ENCODE assay signal across 18 cellular contexts in genomic region chr12:124365726-124366430, GRCh38.
DNase-seq lines count a peak whose midpoint lies in the region; ATAC-seq, FAIRE-seq and TF ChIP-seq lines count a peak whose summit lies in the region.
"Had no signal": no experiment of that assay in that cellular context is flagged by ENCODE, and none has a peak within 500 bp of the region (broad histone marks: within the 10 kb centered on the region; RNA-seq: fewer than 3 reads in every experiment).

No MANE protein-coding gene starts in this region.

- no peaks in the 10 kb centered on the region for H3K9me3 Mint-ChIP-seq in HFFc6
- H3K9me3 Mint-ChIP-seq in effector memory CD8-positive, alpha-beta T cell = no peaks in the 10 kb centered on the region
- H3K9me3 Mint-ChIP-seq in naive thymus-derived CD4-positive, alpha-beta T cell = no peaks in the 10 kb centered on the region
- H3K9me3 Mint-ChIP-seq: activated CD8-positive, alpha-beta T cell treated with anti-CD3 and anti-CD28 coated beads for 36 hours; activated naive CD8-positive, alpha-beta T cell treated with anti-CD3 and anti-CD28 coated beads for 36 hours; activated T-cell treated with anti-CD3 and anti-CD28 coated beads, Interleukin-2, amount 50 U/mL, for 72 hours had no signal

- peak overlapping the region; percentile 67 for H3K27ac Mint-ChIP-seq in HFFc6
- peak overlapping the region; percentile 3 to 49 for H3K27ac Mint-ChIP-seq in effector memory CD8-positive, alpha-beta T cell
- H3K27ac Mint-ChIP-seq in naive thymus-derived CD4-positive, alpha-beta T cell = peak overlapping the region in 5 of 9 donors; percentile 10 to 69 (median 26)
- H3K27ac Mint-ChIP-seq: activated CD8-positive, alpha-beta T cell treated with anti-CD3 and anti-CD28 coated beads for 36 hours; activated naive CD8-positive, alpha-beta T cell treated with anti-CD3 and anti-CD28 coated beads for 36 hours; activated T-cell treated with anti-CD3 and anti-CD28 coated beads, Interleukin-2, amount 50 U/mL, for 72 hours had no signal

- TF ChIP-seq POLR2A in H54 (IDR thresholded peaks at IDR 0.05; ENCODE audit: low read depth, low read length) (no peak), HepG2 (IDR thresholded peaks at IDR 0.05; ENCODE audit: insufficient read depth in 1 of 2, low read depth in 2 of 2, low read length in 2 of 2) (no peak)

- H3K36me3 Mint-ChIP-seq in HFFc6 (ENCODE audit: low read depth) = peaks cover 15% of the 10 kb centered on the region
- H3K36me3 Mint-ChIP-seq in effector memory CD8-positive, alpha-beta T cell (ENCODE audit: insufficient read depth) = peaks cover 25% of the 10 kb centered on the region
- H3K36me3 Mint-ChIP-seq in naive thymus-derived CD4-positive, alpha-beta T cell = peaks cover 0 to 16% (median 0%) of the 10 kb centered on the region in 5 donors

- TF ChIP-seq RAD21 in HepG2 (CRISPR knock-in tag; IDR thresholded peaks at IDR 0.05) = no peak

- no peak overlapping the region; the same call in 1 of the 2 replicates for H3K4me3 Mint-ChIP-seq in HFFc6
- H3K4me3 Mint-ChIP-seq in effector memory CD8-positive, alpha-beta T cell = no peak overlapping the region
- H3K4me3 Mint-ChIP-seq in naive thymus-derived CD4-positive, alpha-beta T cell = no peak overlapping the region
- H3K4me3 Mint-ChIP-seq: activated CD8-positive, alpha-beta T cell treated with anti-CD3 and anti-CD28 coated beads for 36 hours; activated naive CD8-positive, alpha-beta T cell treated with anti-CD3 and anti-CD28 coated beads for 36 hours; activated T-cell treated with anti-CD3 and anti-CD28 coated beads, Interleukin-2, amount 50 U/mL, for 72 hours had no signal

- no TSS peak for BruUV-seq in HepG2 (replicated peaks; lab: Mats Ljungman, UMichigan)

- H3K4me3 ChIP-seq in naive thymus-derived CD4-positive, alpha-beta T cell (ENCODE audit: low read length) = no peak overlapping the region
- H3K4me3 ChIP-seq in HepG2 (replicated peaks in 1 of 3; ENCODE audit: insufficient read depth in 1 of 3, low read depth in 2 of 3, low read length in 3 of 3) = no peak overlapping the region
- H3K4me3 ChIP-seq: hepatocyte had no signal

- H3K4me1 Mint-ChIP-seq in HFFc6 (ENCODE audit: low read depth) = peaks cover 22% of the 10 kb centered on the region
- peaks cover 6 to 10% of the 10 kb centered on the region in 2 donors for H3K4me1 Mint-ChIP-seq in effector memory CD8-positive, alpha-beta T cell (ENCODE audit: low read depth in 2 of 2)
- peaks cover 0 to 4% (median 0%) of the 10 kb centered on the region in 7 donors for H3K4me1 Mint-ChIP-seq in naive thymus-derived CD4-positive, alpha-beta T cell

- ATAC-seq in effector memory CD8-positive, alpha-beta T cell (replicated peaks) = no peak
- no peak for ATAC-seq in naive thymus-derived CD4-positive, alpha-beta T cell
- ATAC-seq in HepG2 = no peak
- ATAC-seq: activated CD8-positive, alpha-beta T cell treated with anti-CD3 and anti-CD28 coated beads for 36 hours; activated T-cell treated with anti-CD3 and anti-CD28 coated beads, Interleukin-2, amount 50 U/mL, for 72 hours had no signal

- peaks cover 0 to 83% (median 3%) of the 10 kb centered on the region in 3 experiments for H3K36me3 ChIP-seq in naive thymus-derived CD4-positive, alpha-beta T cell (ENCODE audit: control insufficient read depth in 2 of 3, insufficient read depth in 3 of 3, low read length in 3 of 3)
- H3K36me3 ChIP-seq in HepG2 (replicated peaks in 1 of 2; ENCODE audit: control insufficient read depth in 1 of 2, insufficient read depth in 2 of 2, low read length in 2 of 2) = peaks cover 5 to 26% of the 10 kb centered on the region in 2 experiments; a peak in 4 of 5 replicates

- CTCF ChIA-PET in naive thymus-derived CD4-positive, alpha-beta T cell (lab: Charles Lee) = no interaction called here
- CTCF ChIA-PET in HepG2 (lab: Yijun Ruan, JAX; ENCODE audit: low intra/inter-chr PET ratio, low total read pairs) = no interaction called here

- no peaks in the 10 kb centered on the region for H4K20me1 ChIP-seq in HepG2 (ENCODE audit: insufficient read depth, low read length)

- no peaks in the 10 kb centered on the region for H3K4me1 ChIP-seq in naive thymus-derived CD4-positive, alpha-beta T cell (ENCODE audit: control insufficient read depth in 2 of 2, insufficient read depth in 2 of 2, low read length in 2 of 2)
- H3K4me1 ChIP-seq in HepG2 (ENCODE audit: insufficient read depth, low read length) = peaks cover 23% of the 10 kb centered on the region

- DNase-seq in HFFc6 = no peak
- no peak for DNase-seq in effector memory CD8-positive, alpha-beta T cell
- DNase-seq in naive thymus-derived CD4-positive, alpha-beta T cell = no peak
- peak in 46 of 49 donors; percentile 21 to 90 (median 62) for DNase-seq in substantia nigra (lab: John Stamatoyannopoulos, UW)
- DNase-seq in H54 (ENCODE audit: insufficient read length, low spot score) = no peak
- DNase-seq in GM03348 (ENCODE audit: low spot score) = no peak
- no peak for DNase-seq in GM19240 (ENCODE audit: insufficient read length, low spot score)
- DNase-seq in HepG2 (ENCODE audit: low spot score) = no peak
- DNase-seq: activated CD8-positive, alpha-beta T cell treated with anti-CD3 and anti-CD28 coated beads for 36 hours; activated naive CD8-positive, alpha-beta T cell treated with anti-CD3 and anti-CD28 coated beads for 36 hours; activated T-cell treated with anti-CD3 and anti-CD28 coated beads, Interleukin-2, amount 50 U/mL, for 72 hours; Karpas-422; kidney; NCI-H1092 treated with DMSO at 0.1 percent for 48 hours; NCI-H2081 treated with DMSO at 0.1 percent for 48 hours; NCI-H526 treated with DMSO at 0.1 percent for 48 hours; Right ventricle myocardium superior had no signal

- H3K9me3 ChIP-seq in naive thymus-derived CD4-positive, alpha-beta T cell (ENCODE audit: control insufficient read depth in 2 of 3, low read length in 3 of 3) = no peaks in the 10 kb centered on the region
- H3K9me3 ChIP-seq in HepG2 (ENCODE audit: low read length) = no peaks in the 10 kb centered on the region

- TF ChIP-seq CTCF in HFFc6 (IDR thresholded peaks at IDR 0.05) = no peak
- TF ChIP-seq CTCF in HepG2 (CRISPR knock-in tag; IDR thresholded peaks at IDR 0.05) = no peak

- no peak overlapping the region for H3K4me2 ChIP-seq in HepG2 (ENCODE audit: low read depth, low read length)
- H3K4me2 ChIP-seq: hepatocyte had no signal

- no peaks in the 10 kb centered on the region for H3K27me3 ChIP-seq in naive thymus-derived CD4-positive, alpha-beta T cell (ENCODE audit: control insufficient read depth in 2 of 2, insufficient read depth in 2 of 2, low read length in 2 of 2)
- H3K27me3 ChIP-seq in HepG2 (ENCODE audit: control insufficient read depth in 1 of 2, insufficient read depth in 2 of 2, low read length in 2 of 2) = no peaks in the 10 kb centered on the region
- H3K27me3 ChIP-seq: hepatocyte had no signal

- TF ChIP-seq EP300 in HepG2 (IDR thresholded peaks at IDR 0.05; ENCODE audit: low read depth in 2 of 2, low read length in 2 of 2) (no peak), HepG2 (CRISPR knock-in tag; IDR thresholded peaks at IDR 0.05; ENCODE audit: borderline replicate concordance) (no peak)

- peaks cover 13% of the 10 kb centered on the region for H3K27me3 Mint-ChIP-seq in HFFc6 (ENCODE audit: insufficient read depth)
- no peaks in the 10 kb centered on the region for H3K27me3 Mint-ChIP-seq in effector memory CD8-positive, alpha-beta T cell
- no peaks in the 10 kb centered on the region for H3K27me3 Mint-ChIP-seq in naive thymus-derived CD4-positive, alpha-beta T cell
- H3K27me3 Mint-ChIP-seq: activated CD8-positive, alpha-beta T cell treated with anti-CD3 and anti-CD28 coated beads for 36 hours; activated naive CD8-positive, alpha-beta T cell treated with anti-CD3 and anti-CD28 coated beads for 36 hours had no signal

- no peak overlapping the region for H3K9ac ChIP-seq in HepG2 (ENCODE audit: insufficient read depth, low read depth, low read length)

- WGBS in HepG2 (ENCODE audit: low lambda C conversion rate) = 94% methylated on average over 23 of the region's 23 CpGs

- FAIRE-seq in H54 (lab: Jason Lieb, UNC) = no peak
- no peak for FAIRE-seq in HepG2 (lab: Jason Lieb, UNC)
- FAIRE-seq: kidney had no signal

- intact Hi-C loops in naive thymus-derived CD4-positive, alpha-beta T cell (cut with micrococcal nuclease) = no loop called here
- intact Hi-C loops in HepG2 (cut with micrococcal nuclease; ENCODE audit: unreplicated experiment) = loop anchor here (10.0 kb wide), 1 partner anchor 409 kb away; no protein-coding TSS in a partner anchor

- H3K27ac ChIP-seq in naive thymus-derived CD4-positive, alpha-beta T cell (ENCODE audit: low read depth, low read length) = no peak overlapping the region
- H3K27ac ChIP-seq in substantia nigra (ENCODE audit: low read depth, low read length, poor library complexity, severe bottlenecking) (peak overlapping the region; percentile 39), HepG2 (ENCODE audit: extremely low read length, insufficient read depth, low read length) (no peak overlapping the region)
- H3K27ac ChIP-seq: hepatocyte had no signal

- no peaks in the 10 kb centered on the region for H3K79me2 ChIP-seq in HepG2 (ENCODE audit: insufficient read depth, low read length)

- H2AFZ ChIP-seq in HepG2 (ENCODE audit: low read length) = no peak overlapping the region
- H2AFZ ChIP-seq: hepatocyte had no signal

- POLR2A ChIA-PET in naive thymus-derived CD4-positive, alpha-beta T cell (lab: Charles Lee) = no interaction called here
- POLR2A ChIA-PET in HepG2 (lab: Yijun Ruan, JAX) = no interaction called here

- in situ Hi-C loops in HepG2 (cut with HindIII; ENCODE audit: extremely low pct_ligation_motif_present, low pct_unique_long_range_greater_than_20kb) = no loop called here

TF ChIP-seq in HepG2, 621 proteins besides CTCF, POLR2A, EP300 and RAD21:
- TF ChIP-seq ARID2 (CRISPR knock-in tag; IDR thresholded peaks at IDR 0.05; ENCODE audit: borderline replicate concordance) = no peak
TF ChIP-seq in HepG2: peak in this region for 0.

Comparison
In these comparisons a context has a peak if more than half of its experiments do, and no peak if none do; other contexts are left out.
1. DNase-seq: peak in substantia nigra (46 of 49); none in HFFc6 (single experiment), effector memory CD8-positive, alpha-beta T cell (0 of 3), naive thymus-derived CD4-positive, alpha-beta T cell (0 of 9), H54 (single experiment), GM03348 (single experiment), GM19240 (single experiment) and HepG2 (single experiment).
2. Peak in every context shown above with its lines, with median percentiles within 50 percentile points of each other: H3K27ac Mint-ChIP-seq.